In genomic region chr10:6530211-6530840, GRCh38 we compare ENCODE assay signal across 11 cellular contexts. TPM values are rescaled to one million over a fixed set of nuclear protein-coding genes. Genes with fewer than 3 reads are reported as not detected.
DNase-seq lines count a peak whose midpoint lies in the region; TF ChIP-seq lines count a peak whose summit lies in the region.
"Had no signal": no experiment of that assay in that cellular context is flagged by ENCODE, and none has a peak within 500 bp of the region (broad histone marks: within the 10 kb centered on the region; RNA-seq: fewer than 3 reads in every experiment).

No MANE protein-coding gene starts in this region.

- H3K27me3 Mint-ChIP-seq in stimulated activated naive CD8-positive, alpha-beta T cell treated with anti-CD3 and anti-CD28 coated beads, Interleukin-15, Interleukin-2, amounts not matched to agents 100 ng/mL and 50 ng/mL, for 24 hours: no peaks in the 10 kb centered on the region
- peaks cover 2% of the 10 kb centered on the region for H3K27me3 Mint-ChIP-seq in neural progenitor cell (ENCODE audit: insufficient read depth, low read depth)

- no peak for TF ChIP-seq CTCF in BE2C (IDR thresholded peaks at IDR 0.05; ENCODE audit: low read depth, low read length)
- TF ChIP-seq CTCF in neural progenitor cell (IDR thresholded peaks at IDR 0.05): no peak

- H3K9me3 ChIP-seq in BE2C (no peaks in the 10 kb centered on the region), neural progenitor cell (ENCODE audit: low read depth) (no peaks in the 10 kb centered on the region)
- H3K9me3 ChIP-seq: ascending aorta had no signal

- H3K79me2 ChIP-seq in neural progenitor cell (ENCODE audit: low read depth): no peaks in the 10 kb centered on the region

- peak overlapping the region; percentile 77 for H3K4me3 Mint-ChIP-seq in stimulated activated naive CD8-positive, alpha-beta T cell treated with anti-CD3 and anti-CD28 coated beads, Interleukin-15, Interleukin-2, amounts not matched to agents 100 ng/mL and 50 ng/mL, for 24 hours
- no peak overlapping the region for H3K4me3 Mint-ChIP-seq in neural progenitor cell

- peaks cover 29% of the 10 kb centered on the region for H3K36me3 Mint-ChIP-seq in stimulated activated naive CD8-positive, alpha-beta T cell treated with anti-CD3 and anti-CD28 coated beads, Interleukin-15, Interleukin-2, amounts not matched to agents 100 ng/mL and 50 ng/mL, for 24 hours (ENCODE audit: low read depth)
- no peaks in the 10 kb centered on the region for H3K36me3 Mint-ChIP-seq in neural progenitor cell

- DNase-seq in activated CD4-positive, alpha-beta T cell treated with anti-CD3 and anti-CD28 coated beads, Interleukin-2, amount 50 U/mL, for 1 hour: peak; percentile 70
- peak; percentile 76 for DNase-seq in activated gamma-delta T cell treated with Interleukin-2 at 50 U/mL for 16 hours
- peak; percentile 53 to 69 (median 68) for DNase-seq in stimulated activated CD4-positive, alpha-beta T cell treated with anti-CD3 and anti-CD28 coated beads, Interleukin-12 subunit alpha, Interleukin-12 subunit beta, amount 100 ng/mL, for 48 hours (ENCODE audit: low read depth in 2 of 3, low spot score in 1 of 3)
- no peak for DNase-seq in BE2C
- DNase-seq in neural progenitor cell (ENCODE audit: low spot score): no peak
- DNase-seq in DMS153 (lab: John Stamatoyannopoulos, UW): no peak
- no peak for DNase-seq in caudate nucleus (lab: John Stamatoyannopoulos, UW)
- DNase-seq: NCI-H2171 treated with DMSO at 0.1 percent for 48 hours, Right ventricle myocardium superior had no signal

- H3K4me3 ChIP-seq in BE2C (ENCODE audit: low read depth, low read length) (no peak overlapping the region), neural progenitor cell (no peak overlapping the region)
- H3K4me3 ChIP-seq: ascending aorta had no signal

- no peak overlapping the region for H3K4me2 ChIP-seq in neural progenitor cell

- no peak overlapping the region for H2AFZ ChIP-seq in neural progenitor cell (replicated peaks)

- H3K27me3 ChIP-seq in BE2C: peaks cover 17% of the 10 kb centered on the region
- H3K27me3 ChIP-seq in neural progenitor cell: no peaks in the 10 kb centered on the region
- H3K27me3 ChIP-seq: ascending aorta had no signal

- no peaks in the 10 kb centered on the region for H3K9me3 Mint-ChIP-seq in stimulated activated naive CD8-positive, alpha-beta T cell treated with anti-CD3 and anti-CD28 coated beads, Interleukin-15, Interleukin-2, amounts not matched to agents 100 ng/mL and 50 ng/mL, for 24 hours
- H3K9me3 Mint-ChIP-seq in neural progenitor cell: no peaks in the 10 kb centered on the region

- H4K20me1 ChIP-seq in neural progenitor cell (ENCODE audit: low read depth): no peaks in the 10 kb centered on the region

- H3K4me1 ChIP-seq in BE2C: no peaks in the 10 kb centered on the region
- H3K4me1 ChIP-seq in neural progenitor cell: peaks cover 5% of the 10 kb centered on the region
- H3K4me1 ChIP-seq: ascending aorta had no signal

- H3K36me3 ChIP-seq in BE2C (no peaks in the 10 kb centered on the region), neural progenitor cell (no peaks in the 10 kb centered on the region)
- H3K36me3 ChIP-seq: ascending aorta had no signal

- no peak overlapping the region for H3K27ac ChIP-seq in neural progenitor cell
- no peak overlapping the region for H3K27ac ChIP-seq in caudate nucleus (ENCODE audit: low read depth, low read length)
- H3K27ac ChIP-seq: ascending aorta had no signal

- peaks cover 76% of the 10 kb centered on the region for H3K4me1 Mint-ChIP-seq in stimulated activated naive CD8-positive, alpha-beta T cell treated with anti-CD3 and anti-CD28 coated beads, Interleukin-15, Interleukin-2, amounts not matched to agents 100 ng/mL and 50 ng/mL, for 24 hours (ENCODE audit: low read depth)
- no peaks in the 10 kb centered on the region for H3K4me1 Mint-ChIP-seq in neural progenitor cell

- no peak overlapping the region for H3K9ac ChIP-seq in neural progenitor cell

- H3F3A ChIP-seq in neural progenitor cell (ENCODE audit: low read depth): no peaks in the 10 kb centered on the region

- peak overlapping the region; percentile 85 for H3K27ac Mint-ChIP-seq in stimulated activated naive CD8-positive, alpha-beta T cell treated with anti-CD3 and anti-CD28 coated beads, Interleukin-15, Interleukin-2, amounts not matched to agents 100 ng/mL and 50 ng/mL, for 24 hours
- no peak overlapping the region for H3K27ac Mint-ChIP-seq in neural progenitor cell

RNA-seq across cellular contexts. Expression of gene PRKCQ, which starts 49.8 kb away (rescaled TPM):
- polyA plus RNA-seq in BE2C (2012; ENCODE audit: insufficient read depth, insufficient read length, low read depth): not detected
- total RNA-seq in neural progenitor cell (ENCODE audit: low replicate concordance): 3.5 TPM in 2 replicates
- total RNA-seq: ascending aorta had no signal

Comparison
In these comparisons a context has a peak if more than half of its experiments do, and no peak if none do; other contexts are left out.
1. DNase-seq: peak in activated CD4-positive, alpha-beta T cell treated with anti-CD3 and anti-CD28 coated beads, Interleukin-2, amount 50 U/mL, for 1 hour (single experiment), activated gamma-delta T cell treated with Interleukin-2 at 50 U/mL for 16 hours (single experiment) and stimulated activated CD4-positive, alpha-beta T cell treated with anti-CD3 and anti-CD28 coated beads, Interleukin-12 subunit alpha, Interleukin-12 subunit beta, amount 100 ng/mL, for 48 hours (3 of 3); none in BE2C (single experiment), neural progenitor cell (single experiment), DMS153 (single experiment) and caudate nucleus (0 of 61).